ENCODE assay signal across 8 cellular contexts in genomic region chr5:172714491-172715420, GRCh38. TPM values are rescaled to one million over a fixed set of nuclear protein-coding genes. Genes with fewer than 3 reads are reported as not detected.
A peak's percentile ranks its signal among the peaks of the same experiment; 100 is the strongest.
DNase-seq lines count a peak whose midpoint lies in the region; ATAC-seq and TF ChIP-seq lines count a peak whose summit lies in the region.

No MANE protein-coding gene starts in this region.

- no peak overlapping the region for H3K27ac Mint-ChIP-seq in Calu3 (ENCODE audit: unreplicated experiment)

- H3K27ac ChIP-seq in Karpas-422 (ENCODE audit: low read length): no peak overlapping the region

- peaks cover 35% of the 10 kb centered on the region for H3K27me3 Mint-ChIP-seq in Calu3 (ENCODE audit: unreplicated experiment)

- H3K4me3 ChIP-seq in Karpas-422 (ENCODE audit: low read length): no peak overlapping the region
- no peak overlapping the region for H3K4me3 ChIP-seq in retinal pigment epithelial cell (ENCODE audit: low read length)

- no peaks in the 10 kb centered on the region for H3K27me3 ChIP-seq in Karpas-422 (ENCODE audit: low read length)

- no peaks in the 10 kb centered on the region for H3K9me2 ChIP-seq in Karpas-422 (replicated peaks; ENCODE audit: insufficient read depth, low read length)

- no peaks in the 10 kb centered on the region for H4K20me1 ChIP-seq in Karpas-422 (ENCODE audit: insufficient read depth, low read depth, low read length)

- H3K79me2 ChIP-seq in Karpas-422 (ENCODE audit: low read length): no peaks in the 10 kb centered on the region

- DNase-seq in Calu3: peak; percentile 83
- peak; percentile 88 for DNase-seq in Karpas-422
- DNase-seq in T follicular helper cell (ENCODE audit: low read depth): peak; percentile 51
- DNase-seq in amygdala (lab: John Stamatoyannopoulos, UW): peak in 42 of 56 donors; percentile 7 to 80 (median 42)
- DNase-seq in left ventricle myocardium superior: peak; percentile 83
- DNase-seq in retinal pigment epithelial cell (ENCODE audit: low read depth): peak; percentile 82

- intact Hi-C loops in Calu3 (cut with micrococcal nuclease; ENCODE audit: unreplicated experiment) (no loop called here), left ventricle myocardium superior (cut with micrococcal nuclease) (loop anchor here (5.0 kb wide), 2 partner anchors 58 to 218 kb away; partner anchors contain the start of gene DUSP1)

- ATAC-seq in GM21381 (IDR thresholded peaks at IDR 0.05; ENCODE audit: unreplicated experiment): peak; percentile 71
- peak; percentile 69 for ATAC-seq in left ventricle myocardium superior
- ATAC-seq in GM19467 (IDR thresholded peaks at IDR 0.05; ENCODE audit: unreplicated experiment): no peak

- peaks cover 8% of the 10 kb centered on the region for H3K4me1 Mint-ChIP-seq in Calu3 (ENCODE audit: low read depth, unreplicated experiment)

- peaks cover 6% of the 10 kb centered on the region for H3K36me3 Mint-ChIP-seq in Calu3 (ENCODE audit: insufficient read depth, unreplicated experiment)

- BruUV-seq in Calu3 (replicated peaks; lab: Mats Ljungman, UMichigan): no TSS peak

- H3K36me3 ChIP-seq in Karpas-422 (ENCODE audit: insufficient read depth, low read length): no peaks in the 10 kb centered on the region

- no peaks in the 10 kb centered on the region for H3K9me3 ChIP-seq in Karpas-422 (ENCODE audit: low read length)

- CTCF ChIA-PET in Calu3 (lab: Charles Lee): interaction anchor here (0.6 to 1.8 kb wide), 19 partner anchors 11 to 244 kb away, joined by 3 to 30 read pairs (median 4); partner anchors contain the start of genes DUSP1 and RPL26L1

- no peak overlapping the region for H3K4me3 Mint-ChIP-seq in Calu3 (ENCODE audit: low read depth, unreplicated experiment)

- TF ChIP-seq CTCF in Calu3 (IDR thresholded peaks at IDR 0.05; ENCODE audit: unreplicated experiment) (peak; percentile 93), retinal pigment epithelial cell (conservative IDR thresholded peaks at IDR 0.05; ENCODE audit: low read depth, low read length) (peak; percentile 91)

- no peak overlapping the region for H3K9ac ChIP-seq in Karpas-422 (ENCODE audit: low read length)

- no peak overlapping the region for H2AFZ ChIP-seq in Karpas-422 (ENCODE audit: low read length)

- H3K4me1 ChIP-seq in Karpas-422 (ENCODE audit: low read length): no peaks in the 10 kb centered on the region

- H3K4me2 ChIP-seq in Karpas-422 (ENCODE audit: low read depth, low read length, poor library complexity, severe bottlenecking): no peak overlapping the region

- H3K9me3 Mint-ChIP-seq in Calu3 (ENCODE audit: low read depth, unreplicated experiment): no peaks in the 10 kb centered on the region

RNA-seq across cellular contexts. Expression of gene DUSP1, which starts 56.2 kb away (rescaled TPM):
- total RNA-seq in Calu3 (2022): 38.1 and 50.5 TPM in 2 replicates
- total RNA-seq in Karpas-422 (2014; rRNA removed; shearing (Covaris generic); ENCODE audit: low replicate concordance): 9.0 and 10.5 TPM in 2 replicates
- 98.9 TPM for total RNA-seq in left ventricle myocardium superior
